Comparison of ENCODE assay signal across 1 cellular context in genomic region chr15:92029767-92030166, GRCh38.
TF ChIP-seq lines count a peak whose summit lies in the region.

No MANE protein-coding gene starts in this region.

TF ChIP-seq in liver, 16 proteins besides CTCF, POLR2A, EP300 and RAD21 (continued from another document):
- TF ChIP-seq REST (IDR thresholded peaks at IDR 0.05) (no peak), ATF3 (IDR thresholded peaks at IDR 0.05) (no peak)
